Comparison of ENCODE assay signal across 26 cellular contexts in the genomic region with DNA sequence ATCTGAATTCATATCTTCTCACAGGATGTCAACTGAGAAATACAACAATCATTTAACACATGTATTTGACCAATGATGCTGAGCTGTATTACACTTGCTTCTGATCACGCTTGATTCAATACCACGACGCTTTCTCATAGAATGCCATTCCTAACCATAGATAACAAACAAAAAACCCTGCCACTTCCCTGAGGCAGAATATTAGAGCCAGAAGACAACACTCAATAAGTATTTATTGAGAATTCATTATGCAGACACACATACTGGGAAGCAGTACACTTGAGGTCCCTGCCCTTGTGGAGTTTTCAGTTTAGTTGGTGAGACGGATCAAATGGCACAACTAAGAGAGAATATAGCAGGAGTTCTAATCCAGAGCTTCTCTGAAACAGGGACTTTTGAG.
"Had no signal": no experiment of that assay in that cellular context is flagged by ENCODE, and none has a peak within 500 bp of the region (broad histone marks: within the 10 kb centered on the region; RNA-seq: fewer than 3 reads in every experiment).

No MANE protein-coding gene starts in this region.

- H3K27me3 ChIP-seq: esophagus muscularis mucosa, foreskin keratinocyte, gastroesophageal sphincter, heart left ventricle, left lung, neural progenitor cell, spleen, thyroid gland had no signal

- H3K9me3 Mint-ChIP-seq: stimulated activated naive CD8-positive, alpha-beta T cell treated with anti-CD3 and anti-CD28 coated beads, Interleukin-15, amount 100 ng/mL, for 72 hours had no signal

- H3K27ac Mint-ChIP-seq: naive thymus-derived CD4-positive, alpha-beta T cell; nephron; neural progenitor cell; stimulated activated memory B cell treated with anti-CD40 and anti-IgM and Interleukin-4, amounts not matched to agents 10 μg/mL and 1 μg/mL and 100 μg/mL, for 72 hours; stimulated activated naive CD8-positive, alpha-beta T cell treated with anti-CD3 and anti-CD28 coated beads, Interleukin-15, amount 100 ng/mL, for 72 hours; type B pancreatic cell had no signal

- DNase-seq: dermis blood vessel endothelial cell; effector memory CD4-positive, alpha-beta T cell; foreskin keratinocyte; heart left ventricle; hippocampal formation; left cardiac atrium; left lung; mesendoderm; midbrain; naive thymus-derived CD4-positive, alpha-beta T cell; psoas muscle; right cardiac atrium; spleen; stimulated activated CD4-positive, alpha-beta T cell treated with anti-CD3 and anti-CD28 coated beads, Interleukin-4, amount 100 ng/mL, for 4 hours; stimulated activated naive CD8-positive, alpha-beta T cell treated with anti-CD3 and anti-CD28 coated beads, Interleukin-15, amount 100 ng/mL, for 72 hours; thyroid gland had no signal

- FAIRE-seq: endothelial cell of umbilical vein, islet of Langerhans had no signal

- H3K4me3 ChIP-seq: coronary artery, esophagus muscularis mucosa, gastroesophageal sphincter, heart left ventricle, left lung, neural progenitor cell, psoas muscle, skin epidermis, spleen, thyroid gland had no signal

- H3K36me3 ChIP-seq: neural progenitor cell, thyroid gland had no signal

- H3K4me2 ChIP-seq: neural progenitor cell had no signal

- H3K9ac ChIP-seq: neural progenitor cell had no signal

- ATAC-seq: foreskin keratinocyte; gastroesophageal sphincter; heart left ventricle; left cardiac atrium; left lung; naive thymus-derived CD4-positive, alpha-beta T cell; psoas muscle; right cardiac atrium; stimulated activated memory B cell treated with anti-CD40 and anti-IgM and Interleukin-4, amounts not matched to agents 10 μg/mL and 1 μg/mL and 100 μg/mL, for 72 hours; stimulated activated naive CD8-positive, alpha-beta T cell treated with anti-CD3 and anti-CD28 coated beads, Interleukin-15, amount 100 ng/mL, for 72 hours had no signal

- H3K27ac ChIP-seq: coronary artery, esophagus muscularis mucosa, foreskin keratinocyte, gastroesophageal sphincter, heart left ventricle, left lung, neural progenitor cell, psoas muscle, skin epidermis, spleen, thyroid gland had no signal

- H3K4me1 ChIP-seq: foreskin keratinocyte, left lung, neural progenitor cell, psoas muscle had no signal

- H3K9me3 ChIP-seq: esophagus muscularis mucosa, gastroesophageal sphincter, left lung, psoas muscle, thyroid gland had no signal

- H2AFZ ChIP-seq: neural progenitor cell had no signal

- H3K4me3 Mint-ChIP-seq: naive thymus-derived CD4-positive, alpha-beta T cell; nephron; neural progenitor cell; stimulated activated memory B cell treated with anti-CD40 and anti-IgM and Interleukin-4, amounts not matched to agents 10 μg/mL and 1 μg/mL and 100 μg/mL, for 72 hours; stimulated activated naive CD8-positive, alpha-beta T cell treated with anti-CD3 and anti-CD28 coated beads, Interleukin-15, amount 100 ng/mL, for 72 hours; type B pancreatic cell had no signal

- H3K27me3 Mint-ChIP-seq: naive thymus-derived CD4-positive, alpha-beta T cell; stimulated activated memory B cell treated with anti-CD40 and anti-IgM and Interleukin-4, amounts not matched to agents 10 μg/mL and 1 μg/mL and 100 μg/mL, for 72 hours; stimulated activated naive CD8-positive, alpha-beta T cell treated with anti-CD3 and anti-CD28 coated beads, Interleukin-15, amount 100 ng/mL, for 72 hours; type B pancreatic cell had no signal
